35 cellular contexts compared by ENCODE assay signal in genomic region chr5:83109380-83109779, GRCh38.
"Had no signal": no experiment of that assay in that cellular context is flagged by ENCODE, and none has a peak within 500 bp of the region (broad histone marks: within the 10 kb centered on the region; RNA-seq: fewer than 3 reads in every experiment).

No MANE protein-coding gene starts in this region.

- H3K4me3 ChIP-seq: MG63 had no signal

- H3K27ac ChIP-seq: KMS-11 had no signal

- H3K36me3 ChIP-seq: MG63 had no signal

- H3K9me3 ChIP-seq: MG63 had no signal

- H3K9ac ChIP-seq: KMS-11 had no signal

- DNase-seq: Karpas-422, Kasumi-1, KG1, MG63, MM.1S, MV-4-11, NCI-H1048, NCI-H1092, NCI-H1092 treated with DMSO at 0.1 percent for 48 hours, NCI-H1105, NCI-H1105 treated with DMSO at 0.1 percent for 48 hours, NCI-H1417, NCI-H1417 treated with DMSO at 0.1 percent for 48 hours, NCI-H1436, NCI-H1436 treated with DMSO at 0.1 percent for 48 hours, NCI-H146, NCI-H1694, NCI-H1694 treated with DMSO at 0.1 percent for 48 hours, NCI-H187, NCI-H187 treated with DMSO at 0.1 percent for 48 hours, NCI-H1930, NCI-H2029, NCI-H2029 treated with DMSO at 0.1 percent for 48 hours, NCI-H2081, NCI-H2081 treated with DMSO at 0.1 percent for 48 hours, NCI-H2107, NCI-H2171, NCI-H2171 treated with DMSO at 0.1 percent for 48 hours, NCI-H2227 treated with DMSO at 0.1 percent for 48 hours, NCI-H226, NCI-H345, NCI-H446, NCI-H446 treated with DMSO at 0.1 percent for 48 hours, NCI-H510A had no signal
